In genomic region chr14:59583755-59584154, GRCh38 we compare ENCODE assay signal across 1 cellular context.
TF ChIP-seq lines count a peak whose summit lies in the region.

No MANE protein-coding gene starts in this region.

TF ChIP-seq in SK-N-SH treated with all-trans-retinoic acid at 6 μM for 48 hours, 23 proteins besides CTCF, POLR2A, EP300 and RAD21 (continued from another document):
- TF ChIP-seq TSHZ2 (CRISPR knock-in tag; IDR thresholded peaks at IDR 0.05) (no peak), TCF4 (CRISPR knock-in tag; IDR thresholded peaks at IDR 0.05; ENCODE audit: borderline replicate concordance) (no peak)
